In genomic region chr11:74170694-74171629, GRCh38 we compare ENCODE assay signal across 1 cellular context.
TF ChIP-seq lines count a peak whose summit lies in the region.

C2CD3 (minus strand) TSS chr11:74171002; CDS start chr11:74170792, 210 bp downstream.
PPME1 (plus strand) TSS chr11:74171289; CDS start chr11:74171422, 133 bp downstream.

TF ChIP-seq in WTC11, 78 proteins besides CTCF, POLR2A, EP300 and RAD21 (continued from another document):
- TF ChIP-seq PRDM15 (CRISPR knock-in tag; IDR thresholded peaks at IDR 0.05): no peak
TF ChIP-seq in WTC11: peak in this region for 12.
